1 cellular context compared by ENCODE assay signal in genomic region chr6:16001158-16001557, GRCh38.
TF ChIP-seq lines count a peak whose summit lies in the region.

No MANE protein-coding gene starts in this region.

TF ChIP-seq in K562, 482 proteins besides CTCF, POLR2A, EP300 and RAD21 (continued from another document and continues in another):
- TF ChIP-seq ATF3 (IDR thresholded peaks at IDR 0.05) (peak; percentile 43; the same call in 1 of the 2 replicates), ATF3 (CRISPR knock-in tag; conservative IDR thresholded peaks at IDR 0.05) (no peak), PTTG1 (tag; IDR thresholded peaks at IDR 0.05; ENCODE audit: low read depth) (no peak), GABPA (tag; conservative IDR thresholded peaks at IDR 0.05; ENCODE audit: low read depth) (peak; percentile 55), SRF (CRISPR knock-in tag; IDR thresholded peaks at IDR 0.05) (no peak; a peak in 1 of 4 replicates), U2AF1 (optimal IDR thresholded peaks at IDR 0.05; ENCODE audit: low read depth, low read length) (no peak), NCOA1 (IDR thresholded peaks at IDR 0.05; ENCODE audit: low read depth) (no peak), BACH1 (tag; IDR thresholded peaks at IDR 0.05) (no peak), PRDM10 (IDR thresholded peaks at IDR 0.05; ENCODE audit: partially characterized antibody) (peak; percentile 60), ZNF133 (CRISPR knock-in tag; IDR thresholded peaks at IDR 0.05) (no peak), NFRKB (IDR thresholded peaks at IDR 0.05; ENCODE audit: low read depth) (0 out of 2 replicates have a peak, but pooled peaks have one; percentile 30), ZNF274 (IDR thresholded peaks at IDR 0.05; ENCODE audit: borderline replicate concordance, low read depth, low read length) (no peak), PURB (CRISPR knock-in tag; IDR thresholded peaks at IDR 0.05; ENCODE audit: low read depth) (no peak), ZNF280A (IDR thresholded peaks at IDR 0.05; ENCODE audit: low read depth, partially characterized antibody) (no peak), NFE2 (IDR thresholded peaks at IDR 0.05; ENCODE audit: low read depth) (peak; percentile 77), ZNF785 (CRISPR knock-in tag; IDR thresholded peaks at IDR 0.05) (no peak), PHF8 (IDR thresholded peaks at IDR 0.05; ENCODE audit: borderline replicate concordance, low read length) (no peak), ZNF232 (CRISPR knock-in tag; IDR thresholded peaks at IDR 0.05) (no peak), PRPF4 (IDR thresholded peaks at IDR 0.05; ENCODE audit: insufficient read depth, low read depth, low read length, poor library complexity, severe bottlenecking) (no peak), MAFF (IDR thresholded peaks at IDR 0.05; ENCODE audit: low read length) (peak; percentile 50; the same call in 1 of the 2 replicates), USF2 (CRISPR knock-in tag; IDR thresholded peaks at IDR 0.05) (no peak), ZBTB7A (IDR thresholded peaks at IDR 0.05; ENCODE audit: borderline replicate concordance, control insufficient read depth, low read depth, low read length) (no peak), KAT8 (IDR thresholded peaks at IDR 0.05; ENCODE audit: low read depth) (no peak), MBD1 (CRISPR knock-in tag; IDR thresholded peaks at IDR 0.05) (no peak), PCBP2 (IDR thresholded peaks at IDR 0.05; ENCODE audit: low read depth, low read length, poor library complexity, severe bottlenecking) (no peak), KLF1 (tag; IDR thresholded peaks at IDR 0.05) (no peak), HMG20B (CRISPR knock-in tag; IDR thresholded peaks at IDR 0.05) (no peak), HMG20A (CRISPR knock-in tag; conservative IDR thresholded peaks at IDR 0.05) (no peak), ZNF408 (CRISPR knock-in tag; IDR thresholded peaks at IDR 0.05; ENCODE audit: low read depth) (no peak), FOXP4 (CRISPR knock-in tag; IDR thresholded peaks at IDR 0.05; ENCODE audit: borderline replicate concordance) (no peak), ZBTB5 (IDR thresholded peaks at IDR 0.05) (no peak), ZNF121 (CRISPR knock-in tag; conservative IDR thresholded peaks at IDR 0.05) (no peak), HCFC1 (IDR thresholded peaks at IDR 0.05; ENCODE audit: low read depth, low read length) (no peak), ZNF23 (CRISPR knock-in tag; IDR thresholded peaks at IDR 0.05) (no peak), E2F1 (CRISPR knock-in tag; IDR thresholded peaks at IDR 0.05) (no peak), ESRRB (CRISPR knock-in tag; IDR thresholded peaks at IDR 0.05; ENCODE audit: borderline replicate concordance) (no peak), ZNF282 (CRISPR knock-in tag; IDR thresholded peaks at IDR 0.05) (no peak)
- TF ChIP-seq, protein P1, sequence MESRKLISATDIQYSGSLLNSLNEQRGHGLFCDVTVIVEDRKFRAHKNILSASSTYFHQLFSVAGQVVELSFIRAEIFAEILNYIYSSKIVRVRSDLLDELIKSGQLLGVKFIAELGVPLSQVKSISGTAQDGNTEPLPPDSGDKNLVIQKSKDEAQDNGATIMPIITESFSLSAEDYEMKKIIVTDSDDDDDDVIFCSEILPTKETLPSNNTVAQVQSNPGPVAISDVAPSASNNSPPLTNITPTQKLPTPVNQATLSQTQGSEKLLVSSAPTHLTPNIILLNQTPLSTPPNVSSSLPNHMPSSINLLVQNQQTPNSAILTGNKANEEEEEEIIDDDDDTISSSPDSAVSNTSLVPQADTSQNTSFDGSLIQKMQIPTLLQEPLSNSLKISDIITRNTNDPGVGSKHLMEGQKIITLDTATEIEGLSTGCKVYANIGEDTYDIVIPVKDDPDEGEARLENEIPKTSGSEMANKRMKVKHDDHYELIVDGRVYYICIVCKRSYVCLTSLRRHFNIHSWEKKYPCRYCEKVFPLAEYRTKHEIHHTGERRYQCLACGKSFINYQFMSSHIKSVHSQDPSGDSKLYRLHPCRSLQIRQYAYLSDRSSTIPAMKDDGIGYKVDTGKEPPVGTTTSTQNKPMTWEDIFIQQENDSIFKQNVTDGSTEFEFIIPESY (CRISPR knock-in tag; IDR thresholded peaks at IDR 0.05) = no peak
- TF ChIP-seq, protein P2, sequence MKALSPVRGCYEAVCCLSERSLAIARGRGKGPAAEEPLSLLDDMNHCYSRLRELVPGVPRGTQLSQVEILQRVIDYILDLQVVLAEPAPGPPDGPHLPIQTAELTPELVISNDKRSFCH (CRISPR knock-in tag; IDR thresholded peaks at IDR 0.05) = no peak
- TF ChIP-seq, protein P2 (tag; IDR thresholded peaks at IDR 0.05) = no peak
- TF ChIP-seq, protein P3, sequence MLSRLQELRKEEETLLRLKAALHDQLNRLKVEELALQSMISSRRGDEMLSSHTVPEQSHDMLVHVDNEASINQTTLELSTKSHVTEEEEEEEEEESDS (CRISPR knock-in tag; IDR thresholded peaks at IDR 0.05) = no peak
- TF ChIP-seq, protein P4, sequence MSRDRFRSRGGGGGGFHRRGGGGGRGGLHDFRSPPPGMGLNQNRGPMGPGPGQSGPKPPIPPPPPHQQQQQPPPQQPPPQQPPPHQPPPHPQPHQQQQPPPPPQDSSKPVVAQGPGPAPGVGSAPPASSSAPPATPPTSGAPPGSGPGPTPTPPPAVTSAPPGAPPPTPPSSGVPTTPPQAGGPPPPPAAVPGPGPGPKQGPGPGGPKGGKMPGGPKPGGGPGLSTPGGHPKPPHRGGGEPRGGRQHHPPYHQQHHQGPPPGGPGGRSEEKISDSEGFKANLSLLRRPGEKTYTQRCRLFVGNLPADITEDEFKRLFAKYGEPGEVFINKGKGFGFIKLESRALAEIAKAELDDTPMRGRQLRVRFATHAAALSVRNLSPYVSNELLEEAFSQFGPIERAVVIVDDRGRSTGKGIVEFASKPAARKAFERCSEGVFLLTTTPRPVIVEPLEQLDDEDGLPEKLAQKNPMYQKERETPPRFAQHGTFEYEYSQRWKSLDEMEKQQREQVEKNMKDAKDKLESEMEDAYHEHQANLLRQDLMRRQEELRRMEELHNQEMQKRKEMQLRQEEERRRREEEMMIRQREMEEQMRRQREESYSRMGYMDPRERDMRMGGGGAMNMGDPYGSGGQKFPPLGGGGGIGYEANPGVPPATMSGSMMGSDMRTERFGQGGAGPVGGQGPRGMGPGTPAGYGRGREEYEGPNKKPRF (IDR thresholded peaks at IDR 0.05; ENCODE audit: low read depth, low read length) = no peak
